Comparison of ENCODE assay signal across 19 cellular contexts in genomic region chr3:136141296-136141785, GRCh38. TPM values are rescaled to one million over a fixed set of nuclear protein-coding genes. Genes with fewer than 3 reads are reported as not detected.
A peak's percentile ranks its signal among the peaks of the same experiment; 100 is the strongest.
DNase-seq lines count a peak whose midpoint lies in the region; ATAC-seq, FAIRE-seq and TF ChIP-seq lines count a peak whose summit lies in the region.
"Had no signal": no experiment of that assay in that cellular context is flagged by ENCODE, and none has a peak within 500 bp of the region (broad histone marks: within the 10 kb centered on the region; RNA-seq: fewer than 3 reads in every experiment).

No MANE protein-coding gene starts in this region.

- peaks cover 27% of the 10 kb centered on the region for H3K4me1 ChIP-seq in keratinocyte (ENCODE audit: control insufficient read depth, extremely low read depth, insufficient read depth, low read length)
- no peaks in the 10 kb centered on the region for H3K4me1 ChIP-seq in effector memory CD4-positive, alpha-beta T cell (ENCODE audit: control insufficient read depth, insufficient read depth, low read length, poor library complexity, severe bottlenecking)

- H3K4me3 ChIP-seq in keratinocyte (ENCODE audit: control insufficient read depth in 2 of 3, extremely low read depth in 1 of 3, insufficient read depth in 2 of 3, low read depth in 1 of 3, low read length in 3 of 3) = peak overlapping the region in 1 of 3 experiments; percentile 22
- H3K4me3 ChIP-seq in effector memory CD4-positive, alpha-beta T cell (ENCODE audit: insufficient read depth, low read depth, low read length, poor library complexity, severe bottlenecking) = no peak overlapping the region
- H3K4me3 ChIP-seq: GM23338, tibial nerve had no signal

- H3K79me2 ChIP-seq in keratinocyte (ENCODE audit: control insufficient read depth, insufficient read depth, low read length) = peaks cover 3% of the 10 kb centered on the region

- peak overlapping the region; percentile 97 for H3K27ac ChIP-seq in keratinocyte (ENCODE audit: control insufficient read depth, insufficient read depth, low read length)
- no peak overlapping the region for H3K27ac ChIP-seq in effector memory CD4-positive, alpha-beta T cell (ENCODE audit: insufficient read depth, low read length, poor library complexity, severe bottlenecking)

- no peaks in the 10 kb centered on the region for H3K36me3 ChIP-seq in keratinocyte (ENCODE audit: control insufficient read depth in 2 of 2, extremely low read depth in 1 of 2, insufficient read depth in 2 of 2, low read length in 2 of 2)
- H3K36me3 ChIP-seq in effector memory CD4-positive, alpha-beta T cell (ENCODE audit: control insufficient read depth, insufficient read depth, low read length) = no peaks in the 10 kb centered on the region

- H4K20me1 ChIP-seq in keratinocyte (ENCODE audit: control insufficient read depth, extremely low read depth, insufficient read depth, low read length) = no peaks in the 10 kb centered on the region

- H3K27me3 ChIP-seq in keratinocyte (ENCODE audit: control insufficient read depth, extremely low read depth, insufficient read depth, low read length) = no peaks in the 10 kb centered on the region
- no peaks in the 10 kb centered on the region for H3K27me3 ChIP-seq in effector memory CD4-positive, alpha-beta T cell (replicated peaks; ENCODE audit: control insufficient read depth, insufficient read depth, low read length, poor library complexity, severe bottlenecking)
- H3K27me3 ChIP-seq: tibial nerve had no signal

- no peak overlapping the region for H2AFZ ChIP-seq in keratinocyte (ENCODE audit: control insufficient read depth, low read length)
- H2AFZ ChIP-seq: GM23338 had no signal

- no peak for FAIRE-seq in keratinocyte (lab: Jason Lieb, UNC)
- FAIRE-seq: frontal cortex, small intestine had no signal

- H3K27ac Mint-ChIP-seq in activated naive CD4-positive, alpha-beta T cell treated with anti-CD3 and anti-CD28 coated beads, Interleukin-2, amount 50 U/mL, for 72 hours = peak overlapping the region; percentile 14 to 44
- no peak overlapping the region for H3K27ac Mint-ChIP-seq in activated naive CD4-positive, alpha-beta T cell treated with anti-CD3 and anti-CD28 coated beads, Interleukin-2, amount 10 ng/mL, durations not matched to agents 7 days and 5 days
- H3K27ac Mint-ChIP-seq in activated naive CD8-positive, alpha-beta T cell = peak overlapping the region; percentile 54
- peak overlapping the region; percentile 12 for H3K27ac Mint-ChIP-seq in type B pancreatic cell
- H3K27ac Mint-ChIP-seq: activated naive CD4-positive, alpha-beta T cell treated with anti-CD3 and anti-CD28 coated beads for 36 hours; GM23338 had no signal

- TF ChIP-seq CTCF in keratinocyte (optimal IDR thresholded peaks at IDR 0.05 in 1 of 3, IDR thresholded peaks at IDR 0.05 in 1 of 3, conservative IDR thresholded peaks at IDR 0.05 in 1 of 3; ENCODE audit: extremely low read depth in 1 of 3, insufficient read depth in 2 of 3, low read length in 3 of 3) (no peak), type B pancreatic cell (conservative IDR thresholded peaks at IDR 0.05) (no peak)

- CTCF ChIA-PET in activated naive CD4-positive, alpha-beta T cell treated with anti-CD3 and anti-CD28 coated beads, Interleukin-2, amount 10 ng/mL, durations not matched to agents 7 days and 5 days (lab: Charles Lee) = no interaction called here

- H3K9me3 Mint-ChIP-seq in activated naive CD4-positive, alpha-beta T cell treated with anti-CD3 and anti-CD28 coated beads, Interleukin-2, amount 50 U/mL, for 72 hours = no peaks in the 10 kb centered on the region
- no peaks in the 10 kb centered on the region for H3K9me3 Mint-ChIP-seq in activated naive CD4-positive, alpha-beta T cell treated with anti-CD3 and anti-CD28 coated beads, Interleukin-2, amount 10 ng/mL, durations not matched to agents 7 days and 5 days
- H3K9me3 Mint-ChIP-seq in activated naive CD8-positive, alpha-beta T cell (ENCODE audit: low read depth) = no peaks in the 10 kb centered on the region
- H3K9me3 Mint-ChIP-seq in type B pancreatic cell = no peaks in the 10 kb centered on the region
- H3K9me3 Mint-ChIP-seq: activated naive CD4-positive, alpha-beta T cell treated with anti-CD3 and anti-CD28 coated beads for 36 hours; GM23338; naive B cell had no signal

- no peaks in the 10 kb centered on the region for H3K4me1 Mint-ChIP-seq in activated naive CD4-positive, alpha-beta T cell treated with anti-CD3 and anti-CD28 coated beads, Interleukin-2, amount 10 ng/mL, durations not matched to agents 7 days and 5 days
- peaks cover 25% of the 10 kb centered on the region for H3K4me1 Mint-ChIP-seq in activated naive CD8-positive, alpha-beta T cell (ENCODE audit: low read depth)
- H3K4me1 Mint-ChIP-seq in type B pancreatic cell (ENCODE audit: unreplicated experiment) = peaks cover 11% of the 10 kb centered on the region

- H3K9me1 ChIP-seq in keratinocyte (ENCODE audit: control insufficient read depth, extremely low read depth, insufficient read depth, low read length) = no peaks in the 10 kb centered on the region

- no peaks in the 10 kb centered on the region for H3K36me3 Mint-ChIP-seq in activated naive CD4-positive, alpha-beta T cell treated with anti-CD3 and anti-CD28 coated beads, Interleukin-2, amount 50 U/mL, for 72 hours
- H3K36me3 Mint-ChIP-seq in activated naive CD4-positive, alpha-beta T cell treated with anti-CD3 and anti-CD28 coated beads, Interleukin-2, amount 10 ng/mL, durations not matched to agents 7 days and 5 days = peaks cover 14% of the 10 kb centered on the region
- H3K36me3 Mint-ChIP-seq in activated naive CD8-positive, alpha-beta T cell = peaks cover 3% of the 10 kb centered on the region
- peaks cover 22% of the 10 kb centered on the region for H3K36me3 Mint-ChIP-seq in type B pancreatic cell
- H3K36me3 Mint-ChIP-seq: naive B cell had no signal

- dilution Hi-C loops in keratinocyte (cut with MboI; ENCODE audit: extremely low pct_ligation_motif_present, low sequenced_read_pairs) = no loop called here

- H3K9me3 ChIP-seq in keratinocyte (ENCODE audit: control insufficient read depth, low read depth, low read length) = no peaks in the 10 kb centered on the region
- no peaks in the 10 kb centered on the region for H3K9me3 ChIP-seq in effector memory CD4-positive, alpha-beta T cell (ENCODE audit: control insufficient read depth, low read length)
- H3K9me3 ChIP-seq: tibial nerve had no signal

- no peak for DNase-seq in activated naive CD4-positive, alpha-beta T cell treated with anti-CD3 and anti-CD28 coated beads, Interleukin-2, amount 50 U/mL, for 72 hours (ENCODE audit: low spot score in 2 of 2)
- no peak for DNase-seq in activated naive CD4-positive, alpha-beta T cell treated with anti-CD3 and anti-CD28 coated beads, Interleukin-2, amount 10 ng/mL, durations not matched to agents 7 days and 5 days
- DNase-seq in keratinocyte (ENCODE audit: low read depth, low spot score) (no peak), type B pancreatic cell (ENCODE audit: extremely low spot score, unreplicated experiment) (no peak), globus pallidus (ENCODE audit: low spot score) (no peak), NCI-H1048 (lab: John Stamatoyannopoulos, UW) (no peak)
- DNase-seq in effector memory CD4-positive, alpha-beta T cell = no peak
- DNase-seq: activated naive CD4-positive, alpha-beta T cell treated with anti-CD3 and anti-CD28 coated beads for 36 hours; dermis blood vessel endothelial cell; DMS79 treated with DMSO at 0.1 percent for 48 hours; islet precursor cell; naive B cell; NCI-H2171 treated with DMSO at 0.1 percent for 48 hours; small intestine; T-helper 2 cell had no signal

- peak in 1 of 2 donors; percentile 25 for ATAC-seq in activated naive CD4-positive, alpha-beta T cell treated with anti-CD3 and anti-CD28 coated beads, Interleukin-2, amount 50 U/mL, for 72 hours

- H3K27me3 Mint-ChIP-seq in activated naive CD4-positive, alpha-beta T cell treated with anti-CD3 and anti-CD28 coated beads, Interleukin-2, amount 10 ng/mL, durations not matched to agents 7 days and 5 days = no peaks in the 10 kb centered on the region
- H3K27me3 Mint-ChIP-seq in activated naive CD8-positive, alpha-beta T cell = no peaks in the 10 kb centered on the region
- no peaks in the 10 kb centered on the region for H3K27me3 Mint-ChIP-seq in type B pancreatic cell
- H3K27me3 Mint-ChIP-seq: naive B cell had no signal

- peak overlapping the region; percentile 76 for H3K4me2 ChIP-seq in keratinocyte (ENCODE audit: control insufficient read depth, extremely low read depth, insufficient read depth, low read depth, low read length)
- H3K4me2 ChIP-seq: GM23338 had no signal

- H3K9ac ChIP-seq in keratinocyte (ENCODE audit: control insufficient read depth, extremely low read depth, insufficient read depth, low read length) = peak overlapping the region; percentile 44

- no peak overlapping the region for H3K4me3 Mint-ChIP-seq in activated naive CD4-positive, alpha-beta T cell treated with anti-CD3 and anti-CD28 coated beads, Interleukin-2, amount 10 ng/mL, durations not matched to agents 7 days and 5 days
- H3K4me3 Mint-ChIP-seq in activated naive CD8-positive, alpha-beta T cell = no peak overlapping the region
- no peak overlapping the region for H3K4me3 Mint-ChIP-seq in type B pancreatic cell
- H3K4me3 Mint-ChIP-seq: activated naive CD4-positive, alpha-beta T cell treated with anti-CD3 and anti-CD28 coated beads for 36 hours; GM23338; naive B cell had no signal

RNA-seq across cellular contexts. Expression of gene MSL2, which starts 54.8 kb away (rescaled TPM):
- total RNA-seq in activated naive CD4-positive, alpha-beta T cell treated with anti-CD3 and anti-CD28 coated beads, Interleukin-2, amount 50 U/mL, for 72 hours = 10 to 100 TPM; 37.4 to 78.2 TPM
- polyA plus RNA-seq in keratinocyte = 4.1 to 10.3 TPM (median 9.5 TPM) in 3 replicates
- polyA plus RNA-seq in keratinocyte (2011; ENCODE audit: low read depth) = 3.2 TPM
- polyA plus RNA-seq in keratinocyte (2011; cell fraction: cytosol; rRNA removed) = 3.2 and 8.6 TPM in 2 replicates
- polyA plus RNA-seq in keratinocyte (2011; cell fraction: nucleus; rRNA removed) = 10.3 and 11.5 TPM in 2 replicates
- polyA plus RNA-seq in keratinocyte (2012; ENCODE audit: low replicate concordance) = 6.6 and 11.0 TPM in 2 replicates
- 12.4 to 22.8 TPM (median 15.4 TPM) in 3 replicates for polyA minus RNA-seq in keratinocyte
- 11.1 TPM for polyA minus RNA-seq in keratinocyte (2011; cell fraction: cytosol; rRNA and poly(A)+ RNA removed)
- polyA minus RNA-seq in keratinocyte (2011; cell fraction: nucleus; rRNA and poly(A)+ RNA removed) = 8.1 and 15.7 TPM in 2 replicates
- 33.7 and 38.4 TPM in 2 replicates for total RNA-seq in type B pancreatic cell (ENCODE audit: low replicate concordance)
